ENCODE assay signal across 8 cellular contexts in the genomic region with DNA sequence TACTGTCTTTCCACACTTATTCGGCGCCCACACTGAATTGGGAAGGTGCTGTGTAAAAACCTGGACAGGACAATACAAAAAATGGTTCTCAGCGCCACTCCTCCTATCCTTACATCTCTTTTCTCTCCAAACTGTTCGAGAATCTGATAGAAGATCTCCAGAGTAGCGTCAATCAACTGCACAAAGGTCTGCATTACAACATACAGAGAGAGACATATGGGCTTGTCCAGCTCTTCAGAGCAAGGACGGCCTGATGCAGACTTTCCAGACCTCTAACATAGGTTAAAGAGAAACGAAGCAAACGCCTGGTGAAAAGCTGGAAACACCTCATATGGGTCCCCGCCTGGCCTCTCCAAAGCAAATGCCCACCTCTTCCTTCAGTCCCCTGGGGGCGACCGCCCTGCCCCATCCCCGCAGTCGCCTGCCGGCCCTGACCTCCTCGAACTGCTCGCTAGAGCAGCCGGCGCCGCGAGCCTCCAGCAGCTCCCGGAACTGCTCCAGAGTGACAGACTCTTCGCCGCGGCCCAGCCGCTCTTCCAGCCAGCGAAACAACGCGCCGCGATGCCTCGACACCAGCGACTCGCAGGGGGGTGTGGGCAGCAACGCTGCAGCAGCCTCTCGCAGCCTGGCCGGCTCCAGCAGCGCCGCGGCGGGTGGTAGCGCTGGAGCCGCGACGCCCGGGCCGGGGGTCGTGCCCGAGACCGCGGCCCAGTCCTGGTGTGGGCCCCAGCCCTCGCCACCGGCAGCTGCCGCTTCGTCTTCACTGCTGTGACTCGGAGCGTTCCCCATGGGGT. TPM values are rescaled to one million over a fixed set of nuclear protein-coding genes. Genes with fewer than 3 reads are reported as not detected.
A peak's percentile ranks its signal among the peaks of the same experiment; 100 is the strongest.
DNase-seq lines count a peak whose midpoint lies in the region; ATAC-seq, FAIRE-seq and TF ChIP-seq lines count a peak whose summit lies in the region.

No MANE protein-coding gene starts in this region.

- FAIRE-seq in kidney (lab: Jason Lieb, UNC): no peak

- H3K27ac ChIP-seq in SJCRH30: peak overlapping the region; percentile 70; the same call in 1 of the 2 replicates
- H3K27ac ChIP-seq in body of pancreas: peak overlapping the region; percentile 60 to 99 (median 94)
- peak overlapping the region in 1 of 2 donors; percentile 99 for H3K27ac ChIP-seq in kidney (ENCODE audit: low read depth in 2 of 2, low read length in 2 of 2)

- DNase-seq in SJCRH30 (peak; percentile 11 to 21), body of pancreas (peak; percentile 33 to 56 (median 46)), kidney (peak; percentile 87), middle frontal gyrus (ENCODE audit: extremely low spot score, low spot score) (no peak)
- peak; percentile 6 for DNase-seq in stimulated activated CD4-positive, alpha-beta T cell treated with anti-CD3 and anti-CD28 coated beads, Interleukin-2, amount 100 ng/mL, for 4 hours (ENCODE audit: low read depth)

- H3K4me3 ChIP-seq in SJCRH30 (peak overlapping the region; percentile 69), body of pancreas (peak overlapping the region; percentile 70 to 99), kidney (ENCODE audit: low read length in 2 of 2) (peak overlapping the region; percentile 95 to 96)

- H3K9me3 ChIP-seq in SJCRH30 (replicated peaks): no peaks in the 10 kb centered on the region
- H3K9me3 ChIP-seq in body of pancreas: no peaks in the 10 kb centered on the region
- no peaks in the 10 kb centered on the region for H3K9me3 ChIP-seq in kidney (ENCODE audit: control insufficient read depth in 1 of 2, low read length in 2 of 2)

- peak; percentile 21 for ATAC-seq in GM18517 (IDR thresholded peaks at IDR 0.05; ENCODE audit: unreplicated experiment)
- ATAC-seq in HG02763 (IDR thresholded peaks at IDR 0.05; ENCODE audit: unreplicated experiment): peak; percentile 7
- peak; percentile 13 for ATAC-seq in body of pancreas
- ATAC-seq in HG02759 (IDR thresholded peaks at IDR 0.05; ENCODE audit: unreplicated experiment): no peak

- intact Hi-C loops in body of pancreas (cut with DNase I): no loop called here
- intact Hi-C loops in kidney (cut with DNase I): no loop called here

- H3K4me1 ChIP-seq in SJCRH30 (0 out of 2 replicates have a peak, but pooled peaks cover 2% of the 10 kb centered on the region), body of pancreas (peaks cover 54% of the 10 kb centered on the region), kidney (ENCODE audit: control insufficient read depth in 1 of 2, insufficient read depth in 1 of 2, low read depth in 1 of 2, low read length in 2 of 2) (peaks cover 21 to 34% of the 10 kb centered on the region in 2 donors)

- H3K9ac ChIP-seq in kidney (ENCODE audit: low read length in 2 of 2): peak overlapping the region; percentile 53 to 88

- H3K27me3 ChIP-seq in SJCRH30 (no peaks in the 10 kb centered on the region), body of pancreas (no peaks in the 10 kb centered on the region)

- TF ChIP-seq POLR2A in body of pancreas (IDR thresholded peaks at IDR 0.05): no peak

- no peak for TF ChIP-seq CTCF in body of pancreas (IDR thresholded peaks at IDR 0.05)
- no peak for TF ChIP-seq CTCF in kidney (IDR thresholded peaks at IDR 0.05; ENCODE audit: borderline replicate concordance, extremely low read depth, insufficient read depth)

- WGBS in body of pancreas, 2 donors: 1 to 7% methylated on average over 14 to 56 of the region's 56 CpGs

- no peaks in the 10 kb centered on the region for H3K36me3 ChIP-seq in SJCRH30
- no peaks in the 10 kb centered on the region for H3K36me3 ChIP-seq in body of pancreas (replicated peaks in 1 of 2; ENCODE audit: insufficient read depth in 1 of 2, low read depth in 2 of 2)
- H3K36me3 ChIP-seq in kidney (ENCODE audit: control insufficient read depth in 1 of 2, insufficient read depth in 2 of 2, low read length in 2 of 2): no peaks in the 10 kb centered on the region

RNA-seq across cellular contexts. Expression of a gene that starts 0.5 kb away (rescaled TPM):
- total RNA-seq in SJCRH30 (2014; rRNA removed; shearing (Covaris generic)): 13.2 and 17.4 TPM in 2 replicates
- total RNA-seq in body of pancreas (10 to 100 TPM; 47.2 to 96.2 TPM), kidney (56.1 TPM)
- polyA plus RNA-seq in kidney (ENCODE audit: insufficient read depth, low read depth, low replicate concordance): 4.6 TPM

RNA-seq across cellular contexts. Expression of a gene that starts 0.7 kb away (rescaled TPM):
- 3.0 and 3.2 TPM in 2 replicates for total RNA-seq in SJCRH30 (2014; rRNA removed; shearing (Covaris generic))
- 10 to 100 TPM; 23.1 to 24.1 TPM for total RNA-seq in body of pancreas
- total RNA-seq in kidney: 29.8 TPM
- 49.7 TPM for polyA plus RNA-seq in kidney (ENCODE audit: insufficient read depth, low read depth, low replicate concordance)
